8 cellular contexts compared by ENCODE assay signal in genomic region chr12:56189918-56190694, GRCh38. TPM values are rescaled to one million over a fixed set of nuclear protein-coding genes. Genes with fewer than 3 reads are reported as not detected.
DNase-seq lines count a peak whose midpoint lies in the region; ATAC-seq and TF ChIP-seq lines count a peak whose summit lies in the region.

No MANE protein-coding gene starts in this region.

- H3K9ac ChIP-seq in PC-3 (ENCODE audit: low read length) (peak overlapping the region; percentile 73), mucosa of stomach (ENCODE audit: low read length) (peak overlapping the region; percentile 95)

- peak overlapping the region; percentile 71 for H3K4me3 ChIP-seq in CD4-positive, CD25-positive, alpha-beta regulatory T cell (ENCODE audit: low read depth, low read length)
- H3K4me3 ChIP-seq in PC-3 (ENCODE audit: low read length) (peak overlapping the region; percentile 77), esophagus muscularis mucosa (peak overlapping the region; percentile 77 to 95 (median 88)), mucosa of stomach (ENCODE audit: low read length) (peak overlapping the region; percentile 98)

- peaks cover 32% of the 10 kb centered on the region for H3K4me1 ChIP-seq in CD4-positive, CD25-positive, alpha-beta regulatory T cell (ENCODE audit: control insufficient read depth, insufficient read depth, low read length, poor library complexity, severe bottlenecking)
- H3K4me1 ChIP-seq in PC-3 (ENCODE audit: insufficient read depth, low read length) = peaks cover 21% of the 10 kb centered on the region
- H3K4me1 ChIP-seq in esophagus muscularis mucosa = peaks cover 20 to 40% (median 34%) of the 10 kb centered on the region in 4 donors
- H3K4me1 ChIP-seq in mucosa of stomach (ENCODE audit: control insufficient read depth, insufficient read depth, low read length) = peaks cover 24% of the 10 kb centered on the region

- peak; percentile 9 to 20 for ATAC-seq in CD4-positive, CD25-positive, alpha-beta regulatory T cell (ENCODE audit: low read depth in 2 of 2)
- ATAC-seq in GM21515 (IDR thresholded peaks at IDR 0.05; ENCODE audit: unreplicated experiment) (peak; percentile 40), PC-3 (peak; percentile 48)
- ATAC-seq in activated T-cell treated with anti-CD3 and anti-CD28 coated beads, Interleukin-2, amount 50 U/mL, for 4 hours = peak; percentile 31 to 54

- H3K27me3 Mint-ChIP-seq in CD4-positive, CD25-positive, alpha-beta regulatory T cell = peaks cover 16% of the 10 kb centered on the region
- H3K27me3 Mint-ChIP-seq in activated T-cell treated with anti-CD3 and anti-CD28 coated beads, Interleukin-2, amount 50 U/mL, for 4 hours (ENCODE audit: low read depth) = peaks cover 2% of the 10 kb centered on the region

- TF ChIP-seq CTCF in PC-3 (conservative IDR thresholded peaks at IDR 0.05; ENCODE audit: low read depth, low read length) (no peak; the same call in 1 of the 2 replicates), esophagus muscularis mucosa (IDR thresholded peaks at IDR 0.05) (no peak)

- no peak for TF ChIP-seq RAD21 in Ishikawa (IDR thresholded peaks at IDR 0.05; ENCODE audit: low read depth)

- POLR2A ChIA-PET in PC-3 (lab: Charles Lee; ENCODE audit: unreplicated experiment) = interaction anchor here (0.6 to 1.0 kb wide), 5 partner anchors 15 to 72 kb away, joined by 3 to 18 read pairs (median 4); partner anchors contain the start of gene ZC3H10

- peaks cover 0 to 1% (median 0%) of the 10 kb centered on the region in 7 donors for H3K9me3 Mint-ChIP-seq in CD4-positive, CD25-positive, alpha-beta regulatory T cell
- no peaks in the 10 kb centered on the region for H3K9me3 Mint-ChIP-seq in activated T-cell treated with anti-CD3 and anti-CD28 coated beads, Interleukin-2, amount 50 U/mL, for 4 hours

- CTCF ChIA-PET in PC-3 (lab: Charles Lee) = interaction anchor here (0.6 to 2.6 kb wide), 8 partner anchors 11 to 331 kb away, joined by 3 to 37 read pairs (median 4); partner anchors contain the start of genes ESYT1, RBMS2, RNF41 and ZC3H10

- peak overlapping the region; percentile 98 for H2AFZ ChIP-seq in PC-3 (ENCODE audit: low read length)

- no peaks in the 10 kb centered on the region for H4K20me1 ChIP-seq in PC-3 (ENCODE audit: low read length)

- H3K36me3 Mint-ChIP-seq in CD4-positive, CD25-positive, alpha-beta regulatory T cell = peaks cover 7% of the 10 kb centered on the region
- H3K36me3 Mint-ChIP-seq in activated T-cell treated with anti-CD3 and anti-CD28 coated beads, Interleukin-2, amount 50 U/mL, for 4 hours (ENCODE audit: insufficient read depth) = peaks cover 8% of the 10 kb centered on the region

- peak overlapping the region; percentile 86 for H3K27ac ChIP-seq in CD4-positive, CD25-positive, alpha-beta regulatory T cell (ENCODE audit: insufficient read depth, low read length, poor library complexity, severe bottlenecking)
- peak overlapping the region; percentile 41 for H3K27ac ChIP-seq in PC-3 (ENCODE audit: low read length)
- peak overlapping the region; percentile 95 to 97 (median 96) for H3K27ac ChIP-seq in esophagus muscularis mucosa (replicated peaks in 1 of 4)

- intact Hi-C loops in PC-3 (cut with micrococcal nuclease) = loop anchor here (1.0 to 10.0 kb wide), 4 partner anchors 31 to 275 kb away; partner anchors contain the start of genes MYL6 and SPRYD4
- intact Hi-C loops in esophagus muscularis mucosa (cut with DNase I) = loop anchor here (2.0 to 10.0 kb wide), 3 partner anchors 63 to 275 kb away; partner anchors contain the start of genes SPRYD4 and ZC3H10

- H3K79me2 ChIP-seq in PC-3 (ENCODE audit: low read length) = peaks cover 30% of the 10 kb centered on the region

- no peak for TF ChIP-seq EP300 in Ishikawa (IDR thresholded peaks at IDR 0.05; ENCODE audit: borderline replicate concordance)
- no peak for TF ChIP-seq EP300 in esophagus muscularis mucosa (IDR thresholded peaks at IDR 0.05)

- peaks cover 31 to 62% (median 39%) of the 10 kb centered on the region in 4 donors for H3K4me1 Mint-ChIP-seq in CD4-positive, CD25-positive, alpha-beta regulatory T cell
- peaks cover 41% of the 10 kb centered on the region for H3K4me1 Mint-ChIP-seq in activated T-cell treated with anti-CD3 and anti-CD28 coated beads, Interleukin-2, amount 50 U/mL, for 4 hours (ENCODE audit: low read depth)

- no peaks in the 10 kb centered on the region for H3K27me3 ChIP-seq in CD4-positive, CD25-positive, alpha-beta regulatory T cell (ENCODE audit: control insufficient read depth, insufficient read depth, low read length)
- H3K27me3 ChIP-seq in PC-3 (ENCODE audit: low read length) (no peaks in the 10 kb centered on the region), esophagus muscularis mucosa (no peaks in the 10 kb centered on the region), mucosa of stomach (ENCODE audit: control insufficient read depth, insufficient read depth, low read length) (no peaks in the 10 kb centered on the region)

- TF ChIP-seq POLR2A in esophagus muscularis mucosa (IDR thresholded peaks at IDR 0.05; ENCODE audit: low read depth) = no peak

- peak; percentile 56 to 78 (median 69) for DNase-seq in CD4-positive, CD25-positive, alpha-beta regulatory T cell
- DNase-seq in PC-3 (peak; percentile 96), esophagus muscularis mucosa (ENCODE audit: extremely low spot score) (peak; percentile 95)
- DNase-seq in activated T-cell treated with anti-CD3 and anti-CD28 coated beads, Interleukin-2, amount 50 U/mL, for 4 hours = peak; percentile 77
- DNase-seq in stimulated activated CD8-positive, alpha-beta memory T cell treated with anti-CD3 and anti-CD28 coated beads, Interleukin-4, amount 100 ng/mL, for 24 hours (ENCODE audit: low read depth) = peak; percentile 76

- TSS peak; percentile 69 for BruUV-seq in PC-3 (replicated peaks; lab: Mats Ljungman, UMichigan)

- no peaks in the 10 kb centered on the region for H3K9me3 ChIP-seq in CD4-positive, CD25-positive, alpha-beta regulatory T cell (ENCODE audit: control insufficient read depth in 2 of 2, low read length in 2 of 2)
- H3K9me3 ChIP-seq in PC-3 (ENCODE audit: low read length) (no peaks in the 10 kb centered on the region), esophagus muscularis mucosa (no peaks in the 10 kb centered on the region), mucosa of stomach (ENCODE audit: control insufficient read depth, low read length) (no peaks in the 10 kb centered on the region)

- under 1% methylated on average over 38 of the region's 42 CpGs for WGBS in esophagus muscularis mucosa

- peak overlapping the region; percentile 95 to 99 (median 96) for H3K4me3 Mint-ChIP-seq in CD4-positive, CD25-positive, alpha-beta regulatory T cell
- H3K4me3 Mint-ChIP-seq in activated T-cell treated with anti-CD3 and anti-CD28 coated beads, Interleukin-2, amount 50 U/mL, for 4 hours = peak overlapping the region; percentile 97

- peak overlapping the region; percentile 97 to 99 (median 99) for H3K27ac Mint-ChIP-seq in CD4-positive, CD25-positive, alpha-beta regulatory T cell

- no peaks in the 10 kb centered on the region for H3F3A ChIP-seq in PC-3 (ENCODE audit: low read length, unreplicated experiment)

- peak overlapping the region; percentile 97 for H3K4me2 ChIP-seq in PC-3 (ENCODE audit: low read length)

- no peaks in the 10 kb centered on the region for H3K9me2 ChIP-seq in PC-3 (replicated peaks; ENCODE audit: low read length)

- peaks cover 15% of the 10 kb centered on the region for H3K36me3 ChIP-seq in CD4-positive, CD25-positive, alpha-beta regulatory T cell (ENCODE audit: control insufficient read depth, insufficient read depth, low read length)
- H3K36me3 ChIP-seq in PC-3 (ENCODE audit: low read depth, low read length) = peaks cover 3% of the 10 kb centered on the region; the same call in 1 of the 2 replicates
- peaks cover 6 to 22% (median 17%) of the 10 kb centered on the region in 4 donors for H3K36me3 ChIP-seq in esophagus muscularis mucosa
- H3K36me3 ChIP-seq in mucosa of stomach (ENCODE audit: control insufficient read depth, insufficient read depth, low read length) = no peaks in the 10 kb centered on the region

TF ChIP-seq in Ishikawa, 13 proteins besides CTCF, POLR2A, EP300 and RAD21 (continues in another document):
- TF ChIP-seq TEAD4 (IDR thresholded peaks at IDR 0.05) = peak; percentile 98
- TF ChIP-seq MAX (IDR thresholded peaks at IDR 0.05) = peak; percentile 66

RNA-seq across cellular contexts. Expression of gene SMARCC2, which starts 0.8 kb away (rescaled TPM):
- 153 TPM for total RNA-seq in CD4-positive, CD25-positive, alpha-beta regulatory T cell
- 10 to 100 TPM; 46.3 to 64.1 (median 54.1) TPM for polyA plus RNA-seq in CD4-positive, CD25-positive, alpha-beta regulatory T cell
- total RNA-seq in PC-3 (2014; rRNA removed) (38.4 and 39.4 TPM in 2 replicates), esophagus muscularis mucosa (100 to 1,000 TPM in 2 of 4 donors, 10 to 100 TPM in 2; 62.1 to 111 (median 94.3) TPM)
- total RNA-seq in activated T-cell treated with anti-CD3 and anti-CD28 coated beads, Interleukin-2, amount 50 U/mL, for 4 hours = 10 to 100 TPM; 85.7 to 92.9 (median 86.4) TPM

RNA-seq across cellular contexts. Expression of gene RNF41, which starts 31.6 kb away (rescaled TPM):
- total RNA-seq in CD4-positive, CD25-positive, alpha-beta regulatory T cell = 33.7 TPM
- polyA plus RNA-seq in CD4-positive, CD25-positive, alpha-beta regulatory T cell = 10 to 100 TPM; 39.2 to 45.8 (median 45.1) TPM
- total RNA-seq in PC-3 (2014; rRNA removed) (43.9 and 52.1 TPM in 2 replicates), esophagus muscularis mucosa (100 to 1,000 TPM in 3 of 4 donors, 10 to 100 TPM in 1; 64.4 to 165 (median 109) TPM)
- 10 to 100 TPM; 39.3 to 45.6 (median 40.1) TPM for total RNA-seq in activated T-cell treated with anti-CD3 and anti-CD28 coated beads, Interleukin-2, amount 50 U/mL, for 4 hours

RNA-seq across cellular contexts. Expression of gene MYL6, which starts 31.9 kb away (rescaled TPM):
- 933 TPM for total RNA-seq in CD4-positive, CD25-positive, alpha-beta regulatory T cell
- 1,000 to 10,000 TPM; 2,559 to 3,471 (median 2,992) TPM for polyA plus RNA-seq in CD4-positive, CD25-positive, alpha-beta regulatory T cell
- total RNA-seq in PC-3 (2014; rRNA removed) (1,385 and 1,597 TPM in 2 replicates), esophagus muscularis mucosa (1,000 to 10,000 TPM; 5,145 to 8,531 (median 5,986) TPM)
- 100 to 1,000 TPM; 684 to 725 (median 686) TPM for total RNA-seq in activated T-cell treated with anti-CD3 and anti-CD28 coated beads, Interleukin-2, amount 50 U/mL, for 4 hours

RNA-seq across cellular contexts. Expression of gene NABP2, which starts 34.0 kb away (rescaled TPM):
- 16.9 TPM for total RNA-seq in CD4-positive, CD25-positive, alpha-beta regulatory T cell
- 1 to 10 TPM; 4.1 to 6.8 (median 5.0) TPM for polyA plus RNA-seq in CD4-positive, CD25-positive, alpha-beta regulatory T cell
- total RNA-seq in PC-3 (2014; rRNA removed) = 91.6 and 98.6 TPM in 2 replicates
- total RNA-seq in activated T-cell treated with anti-CD3 and anti-CD28 coated beads, Interleukin-2, amount 50 U/mL, for 4 hours = 100 to 1,000 TPM in 1 of 3 donors, 10 to 100 TPM in 2; 92.7 to 103 (median 98.9) TPM
- total RNA-seq in esophagus muscularis mucosa = 10 to 100 TPM; 27.0 to 36.4 (median 30.9) TPM

RNA-seq across cellular contexts. Expression of gene MYL6B, which starts 37.7 kb away (rescaled TPM):
- total RNA-seq in CD4-positive, CD25-positive, alpha-beta regulatory T cell = 8.8 TPM
- 10 to 100 TPM in 3 of 4 donors, 1 to 10 TPM in 1; 9.9 to 18.4 (median 11.3) TPM for polyA plus RNA-seq in CD4-positive, CD25-positive, alpha-beta regulatory T cell
- total RNA-seq in PC-3 (2014; rRNA removed) (153 and 178 TPM in 2 replicates), esophagus muscularis mucosa (10 to 100 TPM; 28.5 to 39.4 (median 33.6) TPM)
- total RNA-seq in activated T-cell treated with anti-CD3 and anti-CD28 coated beads, Interleukin-2, amount 50 U/mL, for 4 hours = 10 to 100 TPM; 30.3 to 34.5 (median 30.8) TPM

Comparison
In these comparisons a context has a peak if more than half of its experiments do, and no peak if none do; other contexts are left out.
1. Peak in every context shown above with its lines: DNase-seq, ATAC-seq, H3K4me3 ChIP-seq and H3K27ac ChIP-seq.
2. H3K27ac ChIP-seq: peak in every context shown above with its lines; median percentile 96 in esophagus muscularis mucosa; 86 in CD4-positive, CD25-positive, alpha-beta regulatory T cell; 41 in PC-3.